Comparison of ENCODE assay signal across 1 cellular context in genomic region chr2:11376071-11376470, GRCh38.
TF ChIP-seq lines count a peak whose summit lies in the region.

No MANE protein-coding gene starts in this region.

TF ChIP-seq in HepG2, 621 proteins besides CTCF, POLR2A, EP300 and RAD21 (continued from another document and continues in another):
- TF ChIP-seq AHDC1 (CRISPR knock-in tag; IDR thresholded peaks at IDR 0.05; ENCODE audit: borderline replicate concordance) (no peak), ZFY (CRISPR knock-in tag; IDR thresholded peaks at IDR 0.05) (no peak), KLF15 (CRISPR knock-in tag; IDR thresholded peaks at IDR 0.05; ENCODE audit: borderline replicate concordance) (no peak), ZNF207 (IDR thresholded peaks at IDR 0.05; ENCODE audit: borderline replicate concordance) (no peak), AHR (CRISPR knock-in tag; IDR thresholded peaks at IDR 0.05) (no peak), GFI1 (CRISPR knock-in tag; IDR thresholded peaks at IDR 0.05; ENCODE audit: borderline replicate concordance) (peak; percentile 92), HNRNPH1 (optimal IDR thresholded peaks at IDR 0.05; ENCODE audit: low read depth, low read length) (no peak), MTA1 (CRISPR knock-in tag; IDR thresholded peaks at IDR 0.05; ENCODE audit: borderline replicate concordance) (no peak), KLF6 (CRISPR knock-in tag; IDR thresholded peaks at IDR 0.05) (0 out of 2 replicates have a peak, but pooled peaks have one; percentile 43), TCF7L2 (IDR thresholded peaks at IDR 0.05; ENCODE audit: low read depth, low read length) (no peak), PAXIP1 (CRISPR knock-in tag; conservative IDR thresholded peaks at IDR 0.05) (0 out of 2 replicates have a peak, but pooled peaks have one; percentile 25), RBFOX2 (IDR thresholded peaks at IDR 0.05; ENCODE audit: low read depth, low read length) (no peak), NR2F1 (CRISPR knock-in tag; IDR thresholded peaks at IDR 0.05) (peak in 1 of 2 experiments; percentile 26; a peak in 1 of 4 replicates), STAT6 (CRISPR knock-in tag; IDR thresholded peaks at IDR 0.05; ENCODE audit: borderline replicate concordance) (no peak), ETV6 (CRISPR knock-in tag; conservative IDR thresholded peaks at IDR 0.05) (no peak), RBAK (CRISPR knock-in tag; IDR thresholded peaks at IDR 0.05) (no peak), ZNF710 (CRISPR knock-in tag; IDR thresholded peaks at IDR 0.05; ENCODE audit: borderline replicate concordance) (no peak; the same call in 1 of the 2 replicates), POLR2AphosphoS2 (IDR thresholded peaks at IDR 0.05; ENCODE audit: low read depth, low read length) (no peak), ZKSCAN1 (IDR thresholded peaks at IDR 0.05; ENCODE audit: low read length) (no peak)
- TF ChIP-seq, protein P1, sequence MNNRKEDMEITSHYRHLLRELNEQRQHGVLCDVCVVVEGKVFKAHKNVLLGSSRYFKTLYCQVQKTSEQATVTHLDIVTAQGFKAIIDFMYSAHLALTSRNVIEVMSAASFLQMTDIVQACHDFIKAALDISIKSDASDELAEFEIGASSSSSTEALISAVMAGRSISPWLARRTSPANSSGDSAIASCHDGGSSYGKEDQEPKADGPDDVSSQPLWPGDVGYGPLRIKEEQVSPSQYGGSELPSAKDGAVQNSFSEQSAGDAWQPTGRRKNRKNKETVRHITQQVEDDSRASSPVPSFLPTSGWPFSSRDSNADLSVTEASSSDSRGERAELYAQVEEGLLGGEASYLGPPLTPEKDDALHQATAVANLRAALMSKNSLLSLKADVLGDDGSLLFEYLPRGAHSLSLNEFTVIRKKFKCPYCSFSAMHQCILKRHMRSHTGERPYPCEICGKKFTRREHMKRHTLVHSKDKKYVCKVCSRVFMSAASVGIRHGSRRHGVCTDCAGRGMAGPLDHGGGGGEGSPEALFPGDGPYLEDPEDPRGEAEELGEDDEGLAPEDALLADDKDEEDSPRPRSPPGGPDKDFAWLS (CRISPR knock-in tag; IDR thresholded peaks at IDR 0.05; ENCODE audit: borderline replicate concordance): no peak
- TF ChIP-seq, protein P2, sequence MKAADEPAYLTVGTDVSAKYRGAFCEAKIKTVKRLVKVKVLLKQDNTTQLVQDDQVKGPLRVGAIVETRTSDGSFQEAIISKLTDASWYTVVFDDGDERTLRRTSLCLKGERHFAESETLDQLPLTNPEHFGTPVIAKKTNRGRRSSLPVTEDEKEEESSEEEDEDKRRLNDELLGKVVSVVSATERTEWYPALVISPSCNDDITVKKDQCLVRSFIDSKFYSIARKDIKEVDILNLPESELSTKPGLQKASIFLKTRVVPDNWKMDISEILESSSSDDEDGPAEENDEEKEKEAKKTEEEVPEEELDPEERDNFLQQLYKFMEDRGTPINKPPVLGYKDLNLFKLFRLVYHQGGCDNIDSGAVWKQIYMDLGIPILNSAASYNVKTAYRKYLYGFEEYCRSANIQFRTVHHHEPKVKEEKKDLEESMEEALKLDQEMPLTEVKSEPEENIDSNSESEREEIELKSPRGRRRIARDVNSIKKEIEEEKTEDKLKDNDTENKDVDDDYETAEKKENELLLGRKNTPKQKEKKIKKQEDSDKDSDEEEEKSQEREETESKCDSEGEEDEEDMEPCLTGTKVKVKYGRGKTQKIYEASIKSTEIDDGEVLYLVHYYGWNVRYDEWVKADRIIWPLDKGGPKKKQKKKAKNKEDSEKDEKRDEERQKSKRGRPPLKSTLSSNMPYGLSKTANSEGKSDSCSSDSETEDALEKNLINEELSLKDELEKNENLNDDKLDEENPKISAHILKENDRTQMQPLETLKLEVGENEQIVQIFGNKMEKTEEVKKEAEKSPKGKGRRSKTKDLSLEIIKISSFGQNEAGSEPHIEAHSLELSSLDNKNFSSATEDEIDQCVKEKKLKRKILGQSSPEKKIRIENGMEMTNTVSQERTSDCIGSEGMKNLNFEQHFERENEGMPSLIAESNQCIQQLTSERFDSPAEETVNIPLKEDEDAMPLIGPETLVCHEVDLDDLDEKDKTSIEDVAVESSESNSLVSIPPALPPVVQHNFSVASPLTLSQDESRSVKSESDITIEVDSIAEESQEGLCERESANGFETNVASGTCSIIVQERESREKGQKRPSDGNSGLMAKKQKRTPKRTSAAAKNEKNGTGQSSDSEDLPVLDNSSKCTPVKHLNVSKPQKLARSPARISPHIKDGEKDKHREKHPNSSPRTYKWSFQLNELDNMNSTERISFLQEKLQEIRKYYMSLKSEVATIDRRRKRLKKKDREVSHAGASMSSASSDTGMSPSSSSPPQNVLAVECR (CRISPR knock-in tag; IDR thresholded peaks at IDR 0.05; ENCODE audit: borderline replicate concordance): 0 out of 2 replicates have a peak, but pooled peaks have one; percentile 14
- TF ChIP-seq, protein P3, sequence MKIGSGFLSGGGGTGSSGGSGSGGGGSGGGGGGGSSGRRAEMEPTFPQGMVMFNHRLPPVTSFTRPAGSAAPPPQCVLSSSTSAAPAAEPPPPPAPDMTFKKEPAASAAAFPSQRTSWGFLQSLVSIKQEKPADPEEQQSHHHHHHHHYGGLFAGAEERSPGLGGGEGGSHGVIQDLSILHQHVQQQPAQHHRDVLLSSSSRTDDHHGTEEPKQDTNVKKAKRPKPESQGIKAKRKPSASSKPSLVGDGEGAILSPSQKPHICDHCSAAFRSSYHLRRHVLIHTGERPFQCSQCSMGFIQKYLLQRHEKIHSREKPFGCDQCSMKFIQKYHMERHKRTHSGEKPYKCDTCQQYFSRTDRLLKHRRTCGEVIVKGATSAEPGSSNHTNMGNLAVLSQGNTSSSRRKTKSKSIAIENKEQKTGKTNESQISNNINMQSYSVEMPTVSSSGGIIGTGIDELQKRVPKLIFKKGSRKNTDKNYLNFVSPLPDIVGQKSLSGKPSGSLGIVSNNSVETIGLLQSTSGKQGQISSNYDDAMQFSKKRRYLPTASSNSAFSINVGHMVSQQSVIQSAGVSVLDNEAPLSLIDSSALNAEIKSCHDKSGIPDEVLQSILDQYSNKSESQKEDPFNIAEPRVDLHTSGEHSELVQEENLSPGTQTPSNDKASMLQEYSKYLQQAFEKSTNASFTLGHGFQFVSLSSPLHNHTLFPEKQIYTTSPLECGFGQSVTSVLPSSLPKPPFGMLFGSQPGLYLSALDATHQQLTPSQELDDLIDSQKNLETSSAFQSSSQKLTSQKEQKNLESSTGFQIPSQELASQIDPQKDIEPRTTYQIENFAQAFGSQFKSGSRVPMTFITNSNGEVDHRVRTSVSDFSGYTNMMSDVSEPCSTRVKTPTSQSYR (CRISPR knock-in tag; IDR thresholded peaks at IDR 0.05; ENCODE audit: borderline replicate concordance): peak; percentile 40; the same call in 1 of the 2 replicates
